ENCODE assay signal across 12 cellular contexts in genomic region chr3:32303051-32303786, GRCh38.
DNase-seq lines count a peak whose midpoint lies in the region; ATAC-seq and TF ChIP-seq lines count a peak whose summit lies in the region.
"Had no signal": no experiment of that assay in that cellular context is flagged by ENCODE, and none has a peak within 500 bp of the region (broad histone marks: within the 10 kb centered on the region; RNA-seq: fewer than 3 reads in every experiment).

No MANE protein-coding gene starts in this region.

- CTCF ChIA-PET in HEK293T (lab: Yijun Ruan, JAX) = no interaction called here

- no peaks in the 10 kb centered on the region for H3K27me3 ChIP-seq in left lung
- H3K27me3 ChIP-seq in upper lobe of left lung = no peaks in the 10 kb centered on the region
- no peaks in the 10 kb centered on the region for H3K27me3 ChIP-seq in stomach
- H3K27me3 ChIP-seq: SJCRH30 had no signal

- H3K4me3 ChIP-seq in left lung (no peak overlapping the region), upper lobe of left lung (no peak overlapping the region), stomach (no peak overlapping the region)
- H3K4me3 ChIP-seq: SJCRH30 had no signal

- intact Hi-C loops in left lung (cut with DNase I) (no loop called here), stomach (cut with DNase I; ENCODE audit: low total_unique reads) (no loop called here)

- peak; percentile 25 to 43 for ATAC-seq in activated T-cell treated with anti-CD3 and anti-CD28 coated beads, Interleukin-2, amount 50 U/mL, for 4 hours
- no peak for ATAC-seq in activated naive CD8-positive, alpha-beta T cell treated with anti-CD3 and anti-CD28 coated beads, Interleukin-2, amount 50 U/mL, for 24 hours
- ATAC-seq in left lung (peak; percentile 66), upper lobe of left lung (ENCODE audit: low FRiP score in 2 of 2) (peak in 1 of 2 donors; percentile 38)

- TF ChIP-seq CTCF in left lung (IDR thresholded peaks at IDR 0.05) = no peak
- TF ChIP-seq CTCF in upper lobe of left lung (IDR thresholded peaks at IDR 0.05) = no peak
- no peak for TF ChIP-seq CTCF in stomach (IDR thresholded peaks at IDR 0.05)
- no peak for TF ChIP-seq CTCF in GM10266 (IDR thresholded peaks at IDR 0.05; ENCODE audit: control insufficient read depth, insufficient read depth, low read depth, missing control alignments)

- peak overlapping the region; percentile 19 for H3K27ac Mint-ChIP-seq in activated naive CD8-positive, alpha-beta T cell treated with anti-CD3 and anti-CD28 coated beads, Interleukin-2, amount 50 U/mL, for 24 hours
- H3K27ac Mint-ChIP-seq: HFFc6, IgD-negative memory B cell had no signal

- no peak for DNase-seq in activated T-cell treated with anti-CD3 and anti-CD28 coated beads, Interleukin-2, amount 50 U/mL, for 4 hours
- DNase-seq in activated T-cell treated with anti-CD3 and anti-CD28 coated beads, Interleukin-2, amount 50 U/mL, for 1 hour = no peak
- no peak for DNase-seq in activated naive CD8-positive, alpha-beta T cell treated with anti-CD3 and anti-CD28 coated beads, Interleukin-2, amount 50 U/mL, for 24 hours
- no peak for DNase-seq in left lung
- DNase-seq in upper lobe of left lung = no peak
- no peak for DNase-seq in stomach
- DNase-seq in HEK293T (ENCODE audit: extremely low spot score) = no peak
- DNase-seq in GM10266 (ENCODE audit: extremely low spot score) = no peak
- DNase-seq: HFFc6, SJCRH30, WERI-Rb-1 had no signal

- no peaks in the 10 kb centered on the region for H3K27me3 Mint-ChIP-seq in activated T-cell treated with anti-CD3 and anti-CD28 coated beads, Interleukin-2, amount 50 U/mL, for 4 hours (ENCODE audit: low read depth)
- no peaks in the 10 kb centered on the region for H3K27me3 Mint-ChIP-seq in activated naive CD8-positive, alpha-beta T cell treated with anti-CD3 and anti-CD28 coated beads, Interleukin-2, amount 50 U/mL, for 24 hours

- TF ChIP-seq EP300 in upper lobe of left lung (IDR thresholded peaks at IDR 0.05) = peak in 1 of 4 donors; percentile 31
- TF ChIP-seq EP300 in stomach (IDR thresholded peaks at IDR 0.05) = no peak

- H3K36me3 ChIP-seq in left lung (no peaks in the 10 kb centered on the region), upper lobe of left lung (no peaks in the 10 kb centered on the region), stomach (no peaks in the 10 kb centered on the region)
- H3K36me3 ChIP-seq: SJCRH30, WERI-Rb-1 had no signal

- WGBS in upper lobe of left lung, 2 donors = 24 to 27% methylated on average over 9 of the region's 9 CpGs
- WGBS in stomach, 5 donors = 44 to 61% (median 48%) methylated on average over 9 of the region's 9 CpGs

- H3K4me1 Mint-ChIP-seq in activated T-cell treated with anti-CD3 and anti-CD28 coated beads, Interleukin-2, amount 50 U/mL, for 4 hours (ENCODE audit: low read depth) = peaks cover 60% of the 10 kb centered on the region
- peaks cover 33% of the 10 kb centered on the region for H3K4me1 Mint-ChIP-seq in activated naive CD8-positive, alpha-beta T cell treated with anti-CD3 and anti-CD28 coated beads, Interleukin-2, amount 50 U/mL, for 24 hours

- no peak for TF ChIP-seq POLR2A in upper lobe of left lung (IDR thresholded peaks at IDR 0.05)
- TF ChIP-seq POLR2A in stomach (IDR thresholded peaks at IDR 0.05) = no peak

- H3K9me3 ChIP-seq in left lung = no peaks in the 10 kb centered on the region
- H3K9me3 ChIP-seq in upper lobe of left lung = no peaks in the 10 kb centered on the region
- H3K9me3 ChIP-seq in stomach = no peaks in the 10 kb centered on the region
- H3K9me3 ChIP-seq: SJCRH30 had no signal

- peaks cover 5% of the 10 kb centered on the region for H3K36me3 Mint-ChIP-seq in activated T-cell treated with anti-CD3 and anti-CD28 coated beads, Interleukin-2, amount 50 U/mL, for 4 hours (ENCODE audit: insufficient read depth)
- no peaks in the 10 kb centered on the region for H3K36me3 Mint-ChIP-seq in activated naive CD8-positive, alpha-beta T cell treated with anti-CD3 and anti-CD28 coated beads, Interleukin-2, amount 50 U/mL, for 24 hours (ENCODE audit: low read depth)
- H3K36me3 Mint-ChIP-seq: IgD-negative memory B cell had no signal

- H3K27ac ChIP-seq in left lung (peak overlapping the region; percentile 58 to 60), upper lobe of left lung (peak overlapping the region; percentile 56 to 71 (median 64)), stomach (peak overlapping the region in 2 of 5 donors; percentile 24 to 48)
- H3K27ac ChIP-seq: SJCRH30, WERI-Rb-1 had no signal

- no peaks in the 10 kb centered on the region for H3K9me3 Mint-ChIP-seq in activated T-cell treated with anti-CD3 and anti-CD28 coated beads, Interleukin-2, amount 50 U/mL, for 4 hours
- H3K9me3 Mint-ChIP-seq in activated naive CD8-positive, alpha-beta T cell treated with anti-CD3 and anti-CD28 coated beads, Interleukin-2, amount 50 U/mL, for 24 hours = no peaks in the 10 kb centered on the region
- H3K9me3 Mint-ChIP-seq: HFFc6 had no signal

- POLR2A ChIA-PET in HEK293T (lab: Yijun Ruan, JAX) = no interaction called here

- peaks cover 16 to 19% of the 10 kb centered on the region in 2 donors for H3K4me1 ChIP-seq in left lung
- peaks cover 22 to 38% (median 25%) of the 10 kb centered on the region in 4 donors for H3K4me1 ChIP-seq in upper lobe of left lung
- peaks cover 0 to 37% (median 25%) of the 10 kb centered on the region in 4 donors for H3K4me1 ChIP-seq in stomach
- H3K4me1 ChIP-seq: SJCRH30 had no signal

- H3K4me3 Mint-ChIP-seq in activated T-cell treated with anti-CD3 and anti-CD28 coated beads, Interleukin-2, amount 50 U/mL, for 4 hours = peak overlapping the region; percentile 60
- H3K4me3 Mint-ChIP-seq in activated naive CD8-positive, alpha-beta T cell treated with anti-CD3 and anti-CD28 coated beads, Interleukin-2, amount 50 U/mL, for 24 hours = peak overlapping the region; percentile 41
- H3K4me3 Mint-ChIP-seq: HFFc6, IgD-negative memory B cell had no signal

TF ChIP-seq in HEK293T, 16 proteins besides CTCF, POLR2A, EP300 and RAD21:
- no peak for TF ChIP-seq ARNT (IDR thresholded peaks at IDR 0.05)
